Comparison of ENCODE assay signal across 27 cellular contexts in the genomic region with DNA sequence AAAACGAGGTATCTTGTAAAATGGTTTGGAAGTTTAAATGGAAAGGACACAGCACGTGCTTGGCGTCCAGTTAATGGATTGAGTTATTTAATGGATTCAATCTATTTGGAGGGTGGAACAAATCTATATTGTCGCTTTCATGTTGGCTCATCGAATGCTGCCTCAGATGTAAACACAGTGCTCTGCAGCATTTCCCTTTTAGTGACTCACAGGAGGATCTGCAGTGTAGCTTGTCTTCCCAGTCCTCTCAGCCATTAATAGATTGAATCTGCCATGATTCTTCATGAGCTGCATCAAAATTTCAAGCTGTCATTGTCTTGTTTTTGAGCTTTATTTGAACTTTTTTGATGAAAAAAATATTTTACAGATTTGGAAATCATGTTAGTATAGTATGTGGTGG. TPM values are rescaled to one million over a fixed set of nuclear protein-coding genes. Genes with fewer than 3 reads are reported as not detected.
A peak's percentile ranks its signal among the peaks of the same experiment; 100 is the strongest.
DNase-seq lines count a peak whose midpoint lies in the region.
"Had no signal": no experiment of that assay in that cellular context is flagged by ENCODE, and none has a peak within 500 bp of the region (broad histone marks: within the 10 kb centered on the region; RNA-seq: fewer than 3 reads in every experiment).

No MANE protein-coding gene starts in this region.

- DNase-seq in AG08396 (ENCODE audit: low spot score): peak; percentile 50
- peak; percentile 20 for DNase-seq in M059J (ENCODE audit: low read depth)
- peak; percentile 39 for DNase-seq in dermis blood vessel endothelial cell
- DNase-seq in mesenchymal stem cell: peak; percentile 89
- DNase-seq in posterior vena cava (ENCODE audit: low spot score): no peak
- no peak for DNase-seq in activated CD4-positive, alpha-beta T cell treated with anti-CD3 and anti-CD28 coated beads, Interleukin-2, amount 50 U/mL, for 4 hours
- DNase-seq in NCI-H187 treated with DMSO at 0.1 percent for 48 hours (lab: John Stamatoyannopoulos, UW): no peak
- no peak for DNase-seq in T-helper 1 cell
- DNase-seq: activated CD4-positive, alpha-beta T cell treated with anti-CD3 and anti-CD28 coated beads for 36 hours; activated effector memory CD4-positive, alpha-beta T cell treated with Interleukin-2 at 50 U/mL for 16 hours; CD4-positive, alpha-beta memory T cell; central memory CD4-positive, alpha-beta T cell; DND-41; esophagus squamous epithelium; hypothalamus; left cardiac atrium; MM.1S; NCI-H1436 treated with DMSO at 0.1 percent for 48 hours; SJCRH30; stimulated activated naive CD4-positive, alpha-beta T cell; SW 1271; T-helper 9 cell had no signal

- WGBS in mesenchymal stem cell: 20% methylated on average over 5 of the region's 5 CpGs

- no peak overlapping the region for H4K8ac ChIP-seq in mesenchymal stem cell (ENCODE audit: low read length)

- no peaks in the 10 kb centered on the region for H3K9me3 ChIP-seq in mesenchymal stem cell (ENCODE audit: control insufficient read depth, low read length)
- H3K9me3 ChIP-seq: A549, ascending aorta, esophagus squamous epithelium, SJCRH30, suprapubic skin had no signal

- H3K27me3 ChIP-seq in mesenchymal stem cell (ENCODE audit: control insufficient read depth in 1 of 2, insufficient read depth in 1 of 2, low read length in 2 of 2): no peaks in the 10 kb centered on the region
- H3K27me3 ChIP-seq: ascending aorta, esophagus squamous epithelium, SJCRH30, suprapubic skin had no signal

- H3K27ac ChIP-seq in mesenchymal stem cell (ENCODE audit: low read length, poor library complexity, severe bottlenecking): no peak overlapping the region
- H3K27ac ChIP-seq: A549, KMS-11, SJCRH30, suprapubic skin, VCaP had no signal

- H2BK120ac ChIP-seq in mesenchymal stem cell (ENCODE audit: low read depth, low read length): no peak overlapping the region

- H3K4me2 ChIP-seq in mesenchymal stem cell (ENCODE audit: low read length, poor library complexity, severe bottlenecking): no peak overlapping the region
- H3K4me2 ChIP-seq: A549, KMS-11 had no signal

- H2BK5ac ChIP-seq in mesenchymal stem cell (ENCODE audit: low read depth, low read length, poor library complexity, severe bottlenecking): no peak overlapping the region

- no peak overlapping the region for H3K4ac ChIP-seq in mesenchymal stem cell (ENCODE audit: low read depth in 1 of 2, low read length in 2 of 2)

- no peak overlapping the region for H3K23ac ChIP-seq in mesenchymal stem cell (ENCODE audit: low read length in 2 of 2)

- H2BK15ac ChIP-seq in mesenchymal stem cell (ENCODE audit: low read depth, poor library complexity, severe bottlenecking): no peak overlapping the region

- intact Hi-C loops in posterior vena cava (cut with DNase I): no loop called here

- H3K18ac ChIP-seq in mesenchymal stem cell (ENCODE audit: low read depth in 1 of 2, low read length in 2 of 2): no peak overlapping the region

- H2AK5ac ChIP-seq in mesenchymal stem cell (ENCODE audit: low read length, severe bottlenecking): no peak overlapping the region

- no peak overlapping the region for H2BK12ac ChIP-seq in mesenchymal stem cell (ENCODE audit: low read length in 2 of 2)

- H4K91ac ChIP-seq in mesenchymal stem cell (ENCODE audit: low read length): no peak overlapping the region

- H3K14ac ChIP-seq in mesenchymal stem cell (ENCODE audit: low read length in 2 of 2): no peak overlapping the region

- H3K9ac ChIP-seq in mesenchymal stem cell (ENCODE audit: low read length): no peak overlapping the region
- H3K9ac ChIP-seq: KMS-11 had no signal

- H3K79me1 ChIP-seq in mesenchymal stem cell (replicated peaks; ENCODE audit: low read length, poor library complexity, severe bottlenecking): peaks cover 6% of the 10 kb centered on the region

- peaks cover 24 to 69% of the 10 kb centered on the region in 2 experiments for H3K36me3 ChIP-seq in mesenchymal stem cell (ENCODE audit: control insufficient read depth in 1 of 2, insufficient read depth in 2 of 2, low read depth in 1 of 2, low read length in 2 of 2)

- peaks cover 5% of the 10 kb centered on the region for H3K4me1 ChIP-seq in mesenchymal stem cell (ENCODE audit: control insufficient read depth, insufficient read depth, low read depth, low read length)

- H3K4me3 ChIP-seq in mesenchymal stem cell (ENCODE audit: insufficient read depth in 1 of 2, low read depth in 1 of 2, low read length in 2 of 2): no peak overlapping the region
- H3K4me3 ChIP-seq: A549, ascending aorta, esophagus squamous epithelium, SJCRH30, suprapubic skin had no signal

- H2AFZ ChIP-seq in mesenchymal stem cell (ENCODE audit: low read depth, low read length): no peak overlapping the region

RNA-seq across cellular contexts. Expression of a gene that starts 44.7 kb away (rescaled TPM):
- total RNA-seq in M059J (2014; rRNA removed; shearing (Covaris generic)): 2.1 and 2.2 TPM in 2 replicates
- 5.0 and 7.1 TPM in 2 replicates for total RNA-seq in dermis blood vessel endothelial cell
- polyA plus RNA-seq in mesenchymal stem cell (2013, experiment 1 of 2): 4.4 TPM
- polyA plus RNA-seq in mesenchymal stem cell (2013, experiment 2 of 2): 4.4 TPM
- 10 to 100 TPM in 1 of 2 donors, 1 to 10 TPM in 1; 9.9 to 11.1 TPM for total RNA-seq in posterior vena cava

Comparison
In these comparisons a context has a peak if more than half of its experiments do, and no peak if none do; other contexts are left out.
1. DNase-seq: peak in AG08396 (single experiment), M059J (single experiment), dermis blood vessel endothelial cell (single experiment) and mesenchymal stem cell (single experiment); none in posterior vena cava (single experiment), activated CD4-positive, alpha-beta T cell treated with anti-CD3 and anti-CD28 coated beads, Interleukin-2, amount 50 U/mL, for 4 hours (0 of 2), NCI-H187 treated with DMSO at 0.1 percent for 48 hours (single experiment) and T-helper 1 cell (0 of 5).